ENCODE assay signal across 20 cellular contexts in the genomic region with DNA sequence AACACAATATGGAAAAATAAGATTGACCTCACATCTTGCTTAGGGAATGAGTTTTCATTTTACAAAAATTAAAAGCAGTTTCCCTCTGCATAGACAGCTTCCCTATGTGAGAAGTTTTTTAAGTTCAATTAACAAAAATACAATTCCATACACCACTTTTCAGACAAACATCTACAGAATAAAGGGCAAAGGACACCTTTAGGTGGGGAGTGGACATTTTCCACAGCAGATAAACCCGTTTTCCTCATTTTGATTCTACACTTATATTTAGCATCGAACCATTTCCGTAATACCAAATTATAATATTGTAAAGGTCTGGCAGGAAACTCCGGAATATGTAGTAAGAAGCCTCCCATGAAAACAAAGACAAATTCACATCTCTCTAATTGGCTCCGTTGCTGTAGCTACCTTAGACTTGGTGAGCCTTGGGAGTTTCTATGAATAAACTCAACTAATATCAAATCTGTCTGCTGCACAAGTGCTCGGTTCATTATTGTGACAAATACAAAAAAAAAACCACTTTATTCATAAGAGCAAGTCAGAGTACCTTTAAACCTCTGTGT. TPM values are rescaled to one million over a fixed set of nuclear protein-coding genes. Genes with fewer than 3 reads are reported as not detected.
A peak's percentile ranks its signal among the peaks of the same experiment; 100 is the strongest.
DNase-seq lines count a peak whose midpoint lies in the region; ATAC-seq and TF ChIP-seq lines count a peak whose summit lies in the region.
"Had no signal": no experiment of that assay in that cellular context is flagged by ENCODE, and none has a peak within 500 bp of the region (broad histone marks: within the 10 kb centered on the region; RNA-seq: fewer than 3 reads in every experiment).

No MANE protein-coding gene starts in this region.

- no peak for DNase-seq in activated naive CD4-positive, alpha-beta T cell treated with Interleukin-2 at 50 U/mL for 16 hours
- DNase-seq in endodermal cell = no peak
- DNase-seq in neural crest cell (ENCODE audit: low read depth, low spot score) = no peak
- DNase-seq in NCI-H187 (lab: John Stamatoyannopoulos, UW) = no peak
- no peak for DNase-seq in sigmoid colon
- DNase-seq: activated CD4-positive, alpha-beta T cell treated with anti-CD3 and anti-CD28 coated beads for 4 hours; activated naive CD8-positive, alpha-beta T cell treated with anti-CD3 and anti-CD28 coated beads, Interleukin-2, amount 50 U/mL, for 24 hours; dermis blood vessel endothelial cell; DMS 273 treated with DMSO at 0.1 percent for 48 hours; foreskin melanocyte; left lung; NCI-H1105 treated with DMSO at 0.1 percent for 48 hours; NCI-H2107; NCI-H748 treated with DMSO at 0.1 percent for 48 hours had no signal

- H3K9ac ChIP-seq in endodermal cell (ENCODE audit: extremely low read depth, low read length, poor library complexity, severe bottlenecking) = no peak overlapping the region

- no peaks in the 10 kb centered on the region for H3K9me3 Mint-ChIP-seq in activated naive CD4-positive, alpha-beta T cell treated with anti-CD3 and anti-CD28 coated beads, Interleukin-2, amount 50 U/mL, for 24 hours
- H3K9me3 Mint-ChIP-seq in IgD-negative memory B cell (peaks cover 0 to 2% (median 0%) of the 10 kb centered on the region in 3 donors), endodermal cell (no peaks in the 10 kb centered on the region), neural crest cell (no peaks in the 10 kb centered on the region)
- H3K9me3 Mint-ChIP-seq: activated naive CD8-positive, alpha-beta T cell treated with anti-CD3 and anti-CD28 coated beads, Interleukin-2, amount 50 U/mL, for 24 hours had no signal

- H3K4me3 ChIP-seq in endodermal cell (ENCODE audit: low read length) (no peak overlapping the region), sigmoid colon (no peak overlapping the region)

- H3K27me3 Mint-ChIP-seq in activated naive CD4-positive, alpha-beta T cell treated with anti-CD3 and anti-CD28 coated beads, Interleukin-2, amount 50 U/mL, for 24 hours = peaks cover 31% of the 10 kb centered on the region
- H3K27me3 Mint-ChIP-seq in IgD-negative memory B cell (peaks cover 26% of the 10 kb centered on the region), endodermal cell (ENCODE audit: insufficient read depth) (peaks cover 21% of the 10 kb centered on the region), neural crest cell (ENCODE audit: low read depth) (peaks cover 23% of the 10 kb centered on the region)

- no peaks in the 10 kb centered on the region for H3K36me3 ChIP-seq in endodermal cell (ENCODE audit: control insufficient read depth, insufficient read depth, low read length)
- no peaks in the 10 kb centered on the region for H3K36me3 ChIP-seq in sigmoid colon
- H3K36me3 ChIP-seq: BLaER1 treated with 17β-estradiol and CSF1 and Interleukin-3, amounts not matched to agents 10 nM and 100 nM; breast epithelium; left lung; vagina had no signal

- no peak overlapping the region for H3K27ac Mint-ChIP-seq in activated naive CD4-positive, alpha-beta T cell treated with anti-CD3 and anti-CD28 coated beads, Interleukin-2, amount 50 U/mL, for 24 hours
- no peak overlapping the region for H3K27ac Mint-ChIP-seq in IgD-negative memory B cell
- H3K27ac Mint-ChIP-seq in endodermal cell = no peak overlapping the region
- no peak overlapping the region for H3K27ac Mint-ChIP-seq in neural crest cell (ENCODE audit: unreplicated experiment)
- H3K27ac Mint-ChIP-seq: activated naive CD8-positive, alpha-beta T cell treated with anti-CD3 and anti-CD28 coated beads, Interleukin-2, amount 50 U/mL, for 24 hours had no signal

- H3K27me3 ChIP-seq in endodermal cell (ENCODE audit: control insufficient read depth, insufficient read depth, low read length, poor library complexity, severe bottlenecking) (peaks cover 19% of the 10 kb centered on the region), sigmoid colon (no peaks in the 10 kb centered on the region)
- H3K27me3 ChIP-seq: breast epithelium, vagina had no signal

- 92 to 100% methylated on average over 1 to 6 of the region's 6 CpGs for WGBS in endodermal cell (ENCODE audit: insufficient coverage in 1 of 2, insufficient read length in 1 of 2), 2 experiments
- WGBS in sigmoid colon, 2 donors = 72 to 84% methylated on average over 6 of the region's 6 CpGs

- TF ChIP-seq EP300 in sigmoid colon (IDR thresholded peaks at IDR 0.05) = no peak

- H3K4me1 Mint-ChIP-seq in activated naive CD4-positive, alpha-beta T cell treated with anti-CD3 and anti-CD28 coated beads, Interleukin-2, amount 50 U/mL, for 24 hours = peaks cover 20% of the 10 kb centered on the region
- peaks cover 0 to 11% (median 11%) of the 10 kb centered on the region in 3 donors for H3K4me1 Mint-ChIP-seq in IgD-negative memory B cell
- H3K4me1 Mint-ChIP-seq in endodermal cell = peaks cover 48% of the 10 kb centered on the region
- peaks cover 27% of the 10 kb centered on the region for H3K4me1 Mint-ChIP-seq in neural crest cell

- ATAC-seq in GM21576 (IDR thresholded peaks at IDR 0.05; ENCODE audit: unreplicated experiment) = no peak
- ATAC-seq: activated naive CD8-positive, alpha-beta T cell treated with anti-CD3 and anti-CD28 coated beads, Interleukin-2, amount 50 U/mL, for 24 hours had no signal

- H3K27ac ChIP-seq in endodermal cell (ENCODE audit: low read depth, low read length) = no peak overlapping the region
- no peak overlapping the region for H3K27ac ChIP-seq in sigmoid colon
- H3K27ac ChIP-seq: BLaER1 treated with 17β-estradiol and CSF1 and Interleukin-3, amounts not matched to agents 10 nM and 100 nM; left lung; vagina had no signal

- no peak for TF ChIP-seq CTCF in endodermal cell (conservative IDR thresholded peaks at IDR 0.05)
- TF ChIP-seq CTCF in neural crest cell (conservative IDR thresholded peaks at IDR 0.05) = no peak
- TF ChIP-seq CTCF in sigmoid colon (IDR thresholded peaks at IDR 0.05) = no peak

- no peak for TF ChIP-seq POLR2A in sigmoid colon (IDR thresholded peaks at IDR 0.05)

- H3K9me3 ChIP-seq in endodermal cell (ENCODE audit: control insufficient read depth, low read length) (no peaks in the 10 kb centered on the region), sigmoid colon (no peaks in the 10 kb centered on the region)
- H3K9me3 ChIP-seq: BLaER1 treated with 17β-estradiol and CSF1 and Interleukin-3, amounts not matched to agents 10 nM and 100 nM; breast epithelium; left lung; vagina had no signal

- H3K4me3 Mint-ChIP-seq in activated naive CD4-positive, alpha-beta T cell treated with anti-CD3 and anti-CD28 coated beads, Interleukin-2, amount 50 U/mL, for 24 hours = peak overlapping the region; percentile 72
- peak overlapping the region in 3 of 4 donors; percentile 61 to 85 (median 73) for H3K4me3 Mint-ChIP-seq in IgD-negative memory B cell
- peak overlapping the region; percentile 79 for H3K4me3 Mint-ChIP-seq in endodermal cell
- peak overlapping the region; percentile 96 for H3K4me3 Mint-ChIP-seq in neural crest cell

- intact Hi-C loops in sigmoid colon (cut with DNase I) = loop anchor here (5.0 kb wide), 1 partner anchor 33 kb away; no protein-coding TSS in a partner anchor

- H3K4me1 ChIP-seq in endodermal cell (ENCODE audit: control insufficient read depth, insufficient read depth, low read length) (peaks cover 4% of the 10 kb centered on the region), sigmoid colon (peaks cover 0 to 21% (median 13%) of the 10 kb centered on the region in 4 donors)
- H3K4me1 ChIP-seq: breast epithelium had no signal

- H3K36me3 Mint-ChIP-seq in activated naive CD4-positive, alpha-beta T cell treated with anti-CD3 and anti-CD28 coated beads, Interleukin-2, amount 50 U/mL, for 24 hours = no peaks in the 10 kb centered on the region
- H3K36me3 Mint-ChIP-seq in IgD-negative memory B cell (no peaks in the 10 kb centered on the region), endodermal cell (ENCODE audit: low read depth) (no peaks in the 10 kb centered on the region), neural crest cell (ENCODE audit: low read depth) (no peaks in the 10 kb centered on the region)

RNA-seq across cellular contexts. Expression of gene ARMH4, which starts 1.7 kb away (rescaled TPM):
- polyA plus RNA-seq in IgD-negative memory B cell = 0.50 TPM
- total RNA-seq in endodermal cell = 10 to 100 TPM; 17.3 to 30.7 TPM
- 31.7 TPM for polyA plus RNA-seq in endodermal cell (2013, experiment 1 of 2)
- 29.4 TPM for polyA plus RNA-seq in endodermal cell (2013, experiment 2 of 2)
- 31.2 and 36.2 TPM in 2 replicates for total RNA-seq in neural crest cell
- total RNA-seq in sigmoid colon = 1 to 10 TPM; 1.2 to 6.6 (median 3.7) TPM
- polyA plus RNA-seq in sigmoid colon = under 1 TPM in 2 of 3 donors, not detected in 1; 0.60 to 0.98 TPM

RNA-seq across cellular contexts. Expression of gene ACTR10, which starts 49.6 kb away (rescaled TPM):
- polyA plus RNA-seq in IgD-negative memory B cell (49.9 TPM), sigmoid colon (10 to 100 TPM; 56.4 to 78.1 (median 60.7) TPM)
- total RNA-seq in endodermal cell (10 to 100 TPM; 53.2 to 53.8 TPM), neural crest cell (55.7 and 57.0 TPM in 2 replicates), sigmoid colon (10 to 100 TPM; 67.1 to 77.3 (median 69.3) TPM)
- polyA plus RNA-seq in endodermal cell (2013, experiment 1 of 2) = 88.6 TPM
- 89.5 TPM for polyA plus RNA-seq in endodermal cell (2013, experiment 2 of 2)
